ENCODE assay signal across 1 cellular context in the genomic region with DNA sequence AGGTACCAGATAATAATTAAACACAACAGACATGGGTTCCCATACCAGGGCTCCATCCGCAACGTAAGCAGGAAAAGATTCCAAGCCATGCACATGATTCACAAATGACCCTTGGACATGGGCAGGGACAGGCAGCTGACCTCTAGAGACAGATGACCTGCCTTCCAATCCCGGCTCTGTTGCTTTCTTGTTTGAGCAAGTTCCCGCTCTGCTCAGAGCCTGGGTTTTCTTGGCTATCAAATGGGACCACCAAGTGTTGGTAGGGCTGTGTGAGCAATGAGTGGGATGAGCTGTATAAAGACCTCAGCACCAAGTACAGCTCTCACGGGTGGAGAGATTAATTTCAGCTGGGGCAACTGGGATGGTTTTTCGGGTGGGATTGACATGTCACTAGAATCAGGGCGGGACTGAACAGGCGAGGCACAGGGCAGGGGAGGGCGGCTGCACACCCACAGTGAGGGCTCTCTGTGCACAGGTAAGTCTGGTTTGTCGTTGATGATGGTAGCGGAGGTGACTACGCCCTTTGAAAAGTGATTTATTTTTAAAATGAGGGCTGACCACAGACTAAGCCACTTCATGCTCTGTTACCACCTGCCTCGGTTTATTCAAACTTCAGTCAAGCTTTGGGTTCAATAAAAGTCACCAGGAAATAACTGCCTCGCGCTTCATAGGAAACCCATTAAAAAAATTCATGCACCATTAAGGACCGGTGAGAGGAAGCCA.
A peak's percentile ranks its signal among the peaks of the same experiment; 100 is the strongest.
TF ChIP-seq lines count a peak whose summit lies in the region.

No MANE protein-coding gene starts in this region.

TF ChIP-seq in HepG2, 621 proteins besides CTCF, POLR2A, EP300 and RAD21 (continued from another document and continues in another):
- TF ChIP-seq ZNF646 (CRISPR knock-in tag; IDR thresholded peaks at IDR 0.05) (no peak), HBP1 (CRISPR knock-in tag; IDR thresholded peaks at IDR 0.05; ENCODE audit: low read depth) (no peak), FIP1L1 (IDR thresholded peaks at IDR 0.05; ENCODE audit: borderline replicate concordance, insufficient read depth, low read depth, low read length) (no peak), JUN (CRISPR knock-in tag; IDR thresholded peaks at IDR 0.05) (no peak), ZNF513 (CRISPR knock-in tag; conservative IDR thresholded peaks at IDR 0.05) (no peak), ZFP82 (CRISPR knock-in tag; IDR thresholded peaks at IDR 0.05; ENCODE audit: borderline replicate concordance) (no peak), STAG1 (CRISPR knock-in tag; IDR thresholded peaks at IDR 0.05) (0 out of 2 replicates have a peak, but pooled peaks have one; percentile 3), LBX2 (CRISPR knock-in tag; IDR thresholded peaks at IDR 0.05; ENCODE audit: borderline replicate concordance) (no peak), SNAPC5 (CRISPR knock-in tag; IDR thresholded peaks at IDR 0.05; ENCODE audit: borderline replicate concordance) (no peak), POGK (CRISPR knock-in tag; conservative IDR thresholded peaks at IDR 0.05) (no peak), ZNF772 (CRISPR knock-in tag; IDR thresholded peaks at IDR 0.05) (no peak), ZNF75D (CRISPR knock-in tag; IDR thresholded peaks at IDR 0.05; ENCODE audit: borderline replicate concordance) (no peak), ZNF225 (CRISPR knock-in tag; IDR thresholded peaks at IDR 0.05) (no peak), HNRNPH1 (optimal IDR thresholded peaks at IDR 0.05; ENCODE audit: low read depth, low read length) (no peak), HNRNPK (IDR thresholded peaks at IDR 0.05; ENCODE audit: low read depth, low read length, poor library complexity, severe bottlenecking) (no peak), GPN1 (CRISPR knock-in tag; IDR thresholded peaks at IDR 0.05; ENCODE audit: borderline replicate concordance) (no peak), ZC3H13 (CRISPR knock-in tag; IDR thresholded peaks at IDR 0.05) (no peak), XBP1 (CRISPR knock-in tag; IDR thresholded peaks at IDR 0.05) (no peak), CC2D1A (CRISPR knock-in tag; IDR thresholded peaks at IDR 0.05) (no peak), XRCC5 (optimal IDR thresholded peaks at IDR 0.05; ENCODE audit: low read length) (peak; percentile 40), ZNF547 (CRISPR knock-in tag; IDR thresholded peaks at IDR 0.05) (no peak), DR1 (CRISPR knock-in tag; IDR thresholded peaks at IDR 0.05) (no peak), NRL (CRISPR knock-in tag; IDR thresholded peaks at IDR 0.05; ENCODE audit: borderline replicate concordance) (no peak), ZBTB25 (CRISPR knock-in tag; IDR thresholded peaks at IDR 0.05) (no peak), PRDM10 (CRISPR knock-in tag; IDR thresholded peaks at IDR 0.05; ENCODE audit: low read depth) (no peak), PCBP2 (optimal IDR thresholded peaks at IDR 0.05; ENCODE audit: low read depth, low read length, poor library complexity, severe bottlenecking) (no peak)
- TF ChIP-seq, protein P1, sequence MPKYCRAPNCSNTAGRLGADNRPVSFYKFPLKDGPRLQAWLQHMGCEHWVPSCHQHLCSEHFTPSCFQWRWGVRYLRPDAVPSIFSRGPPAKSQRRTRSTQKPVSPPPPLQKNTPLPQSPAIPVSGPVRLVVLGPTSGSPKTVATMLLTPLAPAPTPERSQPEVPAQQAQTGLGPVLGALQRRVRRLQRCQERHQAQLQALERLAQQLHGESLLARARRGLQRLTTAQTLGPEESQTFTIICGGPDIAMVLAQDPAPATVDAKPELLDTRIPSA (CRISPR knock-in tag; IDR thresholded peaks at IDR 0.05; ENCODE audit: borderline replicate concordance), result no peak
- TF ChIP-seq, protein P2, sequence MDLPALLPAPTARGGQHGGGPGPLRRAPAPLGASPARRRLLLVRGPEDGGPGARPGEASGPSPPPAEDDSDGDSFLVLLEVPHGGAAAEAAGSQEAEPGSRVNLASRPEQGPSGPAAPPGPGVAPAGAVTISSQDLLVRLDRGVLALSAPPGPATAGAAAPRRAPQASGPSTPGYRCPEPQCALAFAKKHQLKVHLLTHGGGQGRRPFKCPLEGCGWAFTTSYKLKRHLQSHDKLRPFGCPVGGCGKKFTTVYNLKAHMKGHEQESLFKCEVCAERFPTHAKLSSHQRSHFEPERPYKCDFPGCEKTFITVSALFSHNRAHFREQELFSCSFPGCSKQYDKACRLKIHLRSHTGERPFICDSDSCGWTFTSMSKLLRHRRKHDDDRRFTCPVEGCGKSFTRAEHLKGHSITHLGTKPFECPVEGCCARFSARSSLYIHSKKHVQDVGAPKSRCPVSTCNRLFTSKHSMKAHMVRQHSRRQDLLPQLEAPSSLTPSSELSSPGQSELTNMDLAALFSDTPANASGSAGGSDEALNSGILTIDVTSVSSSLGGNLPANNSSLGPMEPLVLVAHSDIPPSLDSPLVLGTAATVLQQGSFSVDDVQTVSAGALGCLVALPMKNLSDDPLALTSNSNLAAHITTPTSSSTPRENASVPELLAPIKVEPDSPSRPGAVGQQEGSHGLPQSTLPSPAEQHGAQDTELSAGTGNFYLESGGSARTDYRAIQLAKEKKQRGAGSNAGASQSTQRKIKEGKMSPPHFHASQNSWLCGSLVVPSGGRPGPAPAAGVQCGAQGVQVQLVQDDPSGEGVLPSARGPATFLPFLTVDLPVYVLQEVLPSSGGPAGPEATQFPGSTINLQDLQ (CRISPR knock-in tag; IDR thresholded peaks at IDR 0.05), result no peak
- TF ChIP-seq, protein P3, sequence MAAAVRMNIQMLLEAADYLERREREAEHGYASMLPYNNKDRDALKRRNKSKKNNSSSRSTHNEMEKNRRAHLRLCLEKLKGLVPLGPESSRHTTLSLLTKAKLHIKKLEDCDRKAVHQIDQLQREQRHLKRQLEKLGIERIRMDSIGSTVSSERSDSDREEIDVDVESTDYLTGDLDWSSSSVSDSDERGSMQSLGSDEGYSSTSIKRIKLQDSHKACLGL (CRISPR knock-in tag; IDR thresholded peaks at IDR 0.05), result no peak
